Comparison of ENCODE assay signal across 18 cellular contexts in the genomic region with DNA sequence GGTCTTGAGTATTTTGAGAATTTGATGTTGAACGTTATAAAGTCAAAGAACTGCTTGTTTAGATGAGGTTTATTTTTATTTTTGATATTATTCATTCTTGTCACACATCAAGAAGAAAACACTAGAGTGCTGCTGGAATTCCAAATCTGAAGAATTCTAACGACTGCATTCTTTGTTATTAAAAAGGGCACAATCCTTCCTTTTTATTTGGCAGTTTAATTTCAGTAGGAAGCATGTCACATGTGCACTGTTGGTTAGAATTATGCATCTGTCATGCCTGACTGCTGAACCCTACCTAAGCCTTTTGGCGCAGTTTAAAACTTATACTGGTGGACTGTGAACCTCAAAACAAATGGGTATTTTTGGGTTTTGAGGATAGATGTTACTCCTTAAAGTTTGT. TPM values are rescaled to one million over a fixed set of nuclear protein-coding genes. Genes with fewer than 3 reads are reported as not detected.
DNase-seq lines count a peak whose midpoint lies in the region; ATAC-seq and TF ChIP-seq lines count a peak whose summit lies in the region.
"Had no signal": no experiment of that assay in that cellular context is flagged by ENCODE, and none has a peak within 500 bp of the region (broad histone marks: within the 10 kb centered on the region; RNA-seq: fewer than 3 reads in every experiment).

No MANE protein-coding gene starts in this region.

- H3K27me3 ChIP-seq in breast epithelium (no peaks in the 10 kb centered on the region), mammary epithelial cell (ENCODE audit: insufficient read depth, low read length) (peaks cover 37% of the 10 kb centered on the region), ascending aorta (no peaks in the 10 kb centered on the region), lower lobe of right lung (ENCODE audit: low read depth) (peaks cover 18% of the 10 kb centered on the region), aorta (ENCODE audit: control insufficient read depth in 1 of 2, insufficient read depth in 2 of 2, low read length in 1 of 2) (no peaks in the 10 kb centered on the region), left lung (peaks cover 4 to 77% of the 10 kb centered on the region in 2 donors), H9 (ENCODE audit: insufficient read depth, low read length) (no peaks in the 10 kb centered on the region)

- no peaks in the 10 kb centered on the region for H3K79me1 ChIP-seq in H9 (ENCODE audit: insufficient read depth, low read depth, low read length, poor library complexity, severe bottlenecking)

- H4K20me1 ChIP-seq in mammary epithelial cell (ENCODE audit: insufficient read depth, low read length) (no peaks in the 10 kb centered on the region), H9 (ENCODE audit: control insufficient read depth, insufficient read depth, insufficient read length) (no peaks in the 10 kb centered on the region)

- H3K27me3 Mint-ChIP-seq in H9 (ENCODE audit: low read depth): peaks cover 1% of the 10 kb centered on the region

- H3K4me3 ChIP-seq in breast epithelium: peak overlapping the region in 1 of 3 donors; percentile 93
- no peak overlapping the region for H3K4me3 ChIP-seq in mammary epithelial cell (replicated peaks in 1 of 3; ENCODE audit: insufficient read depth in 1 of 3, low read depth in 2 of 3, low read length in 3 of 3)
- peak overlapping the region; percentile 63 to 95 for H3K4me3 ChIP-seq in ascending aorta
- H3K4me3 ChIP-seq in lower lobe of right lung: peak overlapping the region; percentile 66
- peak overlapping the region; percentile 41 to 44 for H3K4me3 ChIP-seq in aorta (ENCODE audit: low read length in 2 of 2)
- no peak overlapping the region for H3K4me3 ChIP-seq in left lung
- H3K4me3 ChIP-seq: prostate gland had no signal

- H4K8ac ChIP-seq in H9 (replicated peaks; ENCODE audit: insufficient read length, low read depth, low read length): no peak overlapping the region

- no peak overlapping the region for H2AK5ac ChIP-seq in H9 (ENCODE audit: insufficient read length, low read length)

- no peak overlapping the region for H3K4me2 ChIP-seq in mammary epithelial cell (ENCODE audit: insufficient read depth, low read depth, low read length)
- no peak overlapping the region for H3K4me2 ChIP-seq in H9 (ENCODE audit: insufficient read depth, insufficient read length, low read length)

- peaks cover 0 to 6% of the 10 kb centered on the region in 2 experiments; a peak in 2 of 5 replicates for H3K9me3 Mint-ChIP-seq in H9
- H3K9me3 Mint-ChIP-seq: activated T-cell treated with anti-CD3 and anti-CD28 coated beads, Interleukin-2, amount 50 U/mL, for 4 hours had no signal

- H2BK20ac ChIP-seq in H9 (ENCODE audit: low read depth, low read length, poor library complexity, severe bottlenecking): no peak overlapping the region

- CTCF ChIA-PET in mammary epithelial cell (lab: Charles Lee; ENCODE audit: low non-redundant PET): no interaction called here

- intact Hi-C loops in breast epithelium (cut with DNase I; ENCODE audit: low total_unique reads): no loop called here
- intact Hi-C loops in mammary epithelial cell (cut with micrococcal nuclease): no loop called here
- intact Hi-C loops in ascending aorta (cut with DNase I): loop anchor here (10.0 kb wide), 3 partner anchors 516 to 1576 kb away; partner anchors contain the start of genes DEK and E2F3
- intact Hi-C loops in lower lobe of right lung (cut with DNase I): no loop called here
- intact Hi-C loops in aorta (cut with DNase I): loop anchor here (10.0 kb wide), 3 partner anchors 126 to 516 kb away; no protein-coding TSS in a partner anchor
- intact Hi-C loops in left lung (cut with DNase I): no loop called here

- no peak overlapping the region for H3K56ac ChIP-seq in H9 (ENCODE audit: insufficient read length, low read depth, low read length)

- H3K36me3 Mint-ChIP-seq in H9 (ENCODE audit: insufficient read depth in 1 of 3, low read depth in 3 of 3): peaks cover 0 to 21% (median 15%) of the 10 kb centered on the region in 3 experiments; a peak in 4 of 7 replicates
- H3K36me3 Mint-ChIP-seq: activated naive CD8-positive, alpha-beta T cell; IgD-negative memory B cell had no signal

- no peak overlapping the region for H2BK12ac ChIP-seq in H9 (ENCODE audit: insufficient read length, low read depth, low read length)

- H3K79me2 ChIP-seq in mammary epithelial cell (ENCODE audit: insufficient read depth, low read length) (no peaks in the 10 kb centered on the region), H9 (ENCODE audit: insufficient read depth, low read length) (no peaks in the 10 kb centered on the region)

- no peak overlapping the region for H2BK5ac ChIP-seq in H9 (ENCODE audit: insufficient read length, low read length)

- no peak for TF ChIP-seq CTCF in breast epithelium (IDR thresholded peaks at IDR 0.05)
- no peak for TF ChIP-seq CTCF in mammary epithelial cell (conservative IDR thresholded peaks at IDR 0.05 in 1 of 2, IDR thresholded peaks at IDR 0.05 in 1 of 2; ENCODE audit: extremely low read depth in 1 of 2, insufficient read depth in 1 of 2, low read depth in 1 of 2, low read length in 2 of 2)
- no peak for TF ChIP-seq CTCF in ascending aorta (IDR thresholded peaks at IDR 0.05)
- no peak for TF ChIP-seq CTCF in lower lobe of right lung (IDR thresholded peaks at IDR 0.05)
- no peak for TF ChIP-seq CTCF in left lung (IDR thresholded peaks at IDR 0.05)
- no peak for TF ChIP-seq CTCF in H9 (conservative IDR thresholded peaks at IDR 0.05)

- peaks cover 44 to 49% of the 10 kb centered on the region in 2 experiments for H3K4me1 Mint-ChIP-seq in H9

- H3K23me2 ChIP-seq in H9 (ENCODE audit: insufficient read length, low read depth, low read length, poor library complexity, severe bottlenecking): peaks cover 3% of the 10 kb centered on the region

- H2AFZ ChIP-seq in mammary epithelial cell (ENCODE audit: low read depth, low read length) (no peak overlapping the region), H9 (ENCODE audit: low read length) (no peak overlapping the region)

- dilution Hi-C loops in mammary epithelial cell (cut with HindIII; ENCODE audit: low sequenced_read_pairs): no loop called here

- DNase-seq in breast epithelium (ENCODE audit: low spot score in 2 of 2) (no peak), mammary epithelial cell (no peak), ascending aorta (ENCODE audit: low spot score in 2 of 2) (no peak), lower lobe of right lung (no peak), aorta (no peak), left lung (no peak), activated gamma-delta T cell (lab: John Stamatoyannopoulos, UW) (no peak), H9 (no peak)
- DNase-seq: activated CD4-positive, alpha-beta T cell treated with anti-CD3 and anti-CD28 coated beads, Interleukin-2, amount 50 U/mL, for 4 hours; activated T-cell treated with anti-CD3 and anti-CD28 coated beads, Interleukin-2, amount 50 U/mL, for 4 hours; cerebellar nuclear complex; SHP77 treated with DMSO at 0.1 percent for 48 hours; spleen; stimulated activated naive B cell treated with anti-CD40 and anti-IgM and Interleukin-4, amounts not matched to agents 10 μg/mL and 1 μg/mL and 100 μg/mL, for 72 hours; T1000 had no signal

- no peak overlapping the region for H4K5ac ChIP-seq in H9 (ENCODE audit: insufficient read length, low read depth, low read length)

- H3K4me1 ChIP-seq in breast epithelium: no peaks in the 10 kb centered on the region
- H3K4me1 ChIP-seq in mammary epithelial cell (ENCODE audit: insufficient read depth, low read length): peaks cover 19% of the 10 kb centered on the region
- H3K4me1 ChIP-seq in ascending aorta: peaks cover 0 to 18% of the 10 kb centered on the region in 2 donors
- H3K4me1 ChIP-seq in lower lobe of right lung: peaks cover 10% of the 10 kb centered on the region
- peaks cover 10% of the 10 kb centered on the region in 2 donors for H3K4me1 ChIP-seq in aorta (ENCODE audit: control insufficient read depth in 1 of 2, insufficient read depth in 2 of 2, low read length in 2 of 2)
- H3K4me1 ChIP-seq in left lung: peaks cover 0 to 4% of the 10 kb centered on the region in 2 donors
- peaks cover 2% of the 10 kb centered on the region; the same call in 1 of the 2 replicates for H3K4me1 ChIP-seq in H9 (ENCODE audit: insufficient read depth, low read length)
- H3K4me1 ChIP-seq: prostate gland had no signal

- H3K18ac ChIP-seq in H9 (ENCODE audit: insufficient read length, low read depth, low read length): no peak overlapping the region

- no peak overlapping the region for H3K27ac Mint-ChIP-seq in H9
- H3K27ac Mint-ChIP-seq: activated naive CD8-positive, alpha-beta T cell; IgD-negative memory B cell; stimulated activated naive B cell treated with anti-CD40 and anti-IgM and Interleukin-4, amounts not matched to agents 10 μg/mL and 1 μg/mL and 100 μg/mL, for 72 hours had no signal

- no peaks in the 10 kb centered on the region for H3K9me3 ChIP-seq in breast epithelium
- H3K9me3 ChIP-seq in mammary epithelial cell (replicated peaks; ENCODE audit: insufficient read depth, low read length): no peaks in the 10 kb centered on the region
- no peaks in the 10 kb centered on the region for H3K9me3 ChIP-seq in ascending aorta
- no peaks in the 10 kb centered on the region for H3K9me3 ChIP-seq in lower lobe of right lung
- no peaks in the 10 kb centered on the region for H3K9me3 ChIP-seq in aorta (ENCODE audit: control insufficient read depth, low read length)
- H3K9me3 ChIP-seq in left lung: no peaks in the 10 kb centered on the region
- H3K9me3 ChIP-seq in H9 (ENCODE audit: control insufficient read depth, low read depth, low read length): no peaks in the 10 kb centered on the region
- H3K9me3 ChIP-seq: prostate gland had no signal

- H3K4ac ChIP-seq in H9 (ENCODE audit: low read depth, low read length): no peak overlapping the region

- H2BK120ac ChIP-seq in H9 (ENCODE audit: low read depth, low read length, poor library complexity, severe bottlenecking): no peak overlapping the region

- H3K9ac ChIP-seq in mammary epithelial cell (ENCODE audit: insufficient read depth, low read length) (no peak overlapping the region), H9 (ENCODE audit: extremely low read depth, insufficient read length, low read length) (no peak overlapping the region)

- H3K23ac ChIP-seq in H9 (ENCODE audit: insufficient read length, low read depth, low read length): no peak overlapping the region

- H3K14ac ChIP-seq in H9 (ENCODE audit: insufficient read depth, low read length): no peak overlapping the region

- H3K27ac ChIP-seq in breast epithelium: peak overlapping the region; percentile 45 to 87
- no peak overlapping the region for H3K27ac ChIP-seq in mammary epithelial cell (ENCODE audit: insufficient read depth, low read depth, low read length)
- H3K27ac ChIP-seq in ascending aorta: peak overlapping the region; percentile 96
- no peak overlapping the region for H3K27ac ChIP-seq in lower lobe of right lung
- H3K27ac ChIP-seq in aorta (ENCODE audit: low read depth in 1 of 2, low read length in 2 of 2): peak overlapping the region in 1 of 2 donors; percentile 35
- no peak overlapping the region for H3K27ac ChIP-seq in left lung
- no peak overlapping the region for H3K27ac ChIP-seq in H9 (ENCODE audit: insufficient read length, low read depth, low read length)
- H3K27ac ChIP-seq: prostate gland had no signal

- H3K36me3 ChIP-seq in breast epithelium (no peaks in the 10 kb centered on the region), mammary epithelial cell (ENCODE audit: insufficient read depth, low read length) (no peaks in the 10 kb centered on the region), ascending aorta (peaks cover 0 to 11% of the 10 kb centered on the region in 2 donors), lower lobe of right lung (no peaks in the 10 kb centered on the region), aorta (ENCODE audit: control insufficient read depth in 1 of 2, insufficient read depth in 2 of 2, low read length in 1 of 2) (peaks cover 0 to 3% of the 10 kb centered on the region in 2 donors), left lung (no peaks in the 10 kb centered on the region)
- H3K36me3 ChIP-seq: prostate gland, spleen had no signal

- H3T11ph ChIP-seq in H9 (ENCODE audit: low read length): no peak overlapping the region

- no TSS peak for BruUV-seq in mammary epithelial cell (replicated peaks; lab: Mats Ljungman, UMichigan)

- in situ Hi-C loops in mammary epithelial cell (cut with MboI; ENCODE audit: low sequenced_read_pairs in 2 of 2): no loop called here

- H4K91ac ChIP-seq in H9 (ENCODE audit: insufficient read length, low read depth, low read length): no peak overlapping the region

- ATAC-seq in lower lobe of right lung: no peak
- ATAC-seq in aorta (ENCODE audit: low FRiP score): no peak
- no peak for ATAC-seq in left lung
- ATAC-seq: activated T-cell treated with anti-CD3 and anti-CD28 coated beads, Interleukin-2, amount 50 U/mL, for 4 hours; stimulated activated naive B cell treated with anti-CD40 and anti-IgM and Interleukin-4, amounts not matched to agents 10 μg/mL and 1 μg/mL and 100 μg/mL, for 72 hours had no signal

- no peak overlapping the region for H3K4me3 Mint-ChIP-seq in H9
- H3K4me3 Mint-ChIP-seq: activated naive CD8-positive, alpha-beta T cell; activated T-cell treated with anti-CD3 and anti-CD28 coated beads, Interleukin-2, amount 50 U/mL, for 4 hours; IgD-negative memory B cell; stimulated activated naive B cell treated with anti-CD40 and anti-IgM and Interleukin-4, amounts not matched to agents 10 μg/mL and 1 μg/mL and 100 μg/mL, for 72 hours had no signal

- WGBS in mammary epithelial cell (ENCODE audit: low coverage, missing lambda C conversion rate): 10% methylated on average over 3 of the region's 3 CpGs
- WGBS in aorta, 2 donors: 2 to 5% methylated on average over 3 of the region's 3 CpGs
- WGBS in H9 (ENCODE audit: extremely low coverage, insufficient read length, low lambda C conversion rate): no CpG with 5 or more reads among the region's 3 CpGs

- no peak for TF ChIP-seq POLR2A in breast epithelium (IDR thresholded peaks at IDR 0.05)

- no peak overlapping the region for H2BK15ac ChIP-seq in H9 (ENCODE audit: low read depth, low read length)

RNA-seq across cellular contexts. Expression of gene ID4, which starts 4.0 kb away (rescaled TPM):
- total RNA-seq in breast epithelium (10 to 100 TPM; 45.9 to 92.9 (median 57.1) TPM), mammary epithelial cell (10 to 100 TPM in 1 of 2 donors, not detected in 1; 32.5 TPM), ascending aorta (103 TPM), lower lobe of right lung (27.8 TPM), aorta (100 to 1,000 TPM in 1 of 2 donors, 10 to 100 TPM in 1; 85.1 to 111 TPM), left lung (10 to 100 TPM; 27.5 to 35.8 TPM), H9 (2021) (14.0 and 15.0 TPM in 2 replicates)
- polyA plus RNA-seq in mammary epithelial cell (0.05 TPM), aorta (100 to 1,000 TPM in 1 of 2 donors, 10 to 100 TPM in 1; 58.6 to 247 TPM)
- polyA minus RNA-seq in mammary epithelial cell: not detected
- polyA plus RNA-seq: IgD-negative memory B cell had no signal

Comparison
In these comparisons a context has a peak if more than half of its experiments do, and no peak if none do; other contexts are left out.
1. H3K27ac ChIP-seq: peak in breast epithelium (2 of 2) and ascending aorta (2 of 2); none in mammary epithelial cell (single experiment), lower lobe of right lung (single experiment), left lung (0 of 2) and H9 (single experiment).
2. H3K4me3 ChIP-seq: peak in ascending aorta (2 of 2), lower lobe of right lung (single experiment) and aorta (2 of 2); none in mammary epithelial cell (0 of 3) and left lung (0 of 2).
3. intact Hi-C loops: an anchor here in ascending aorta (10.0 kb wide) and aorta (10.0 kb wide); none called in breast epithelium, mammary epithelial cell, lower lobe of right lung and left lung.